Comparison of ENCODE assay signal across 21 cellular contexts in the genomic region with DNA sequence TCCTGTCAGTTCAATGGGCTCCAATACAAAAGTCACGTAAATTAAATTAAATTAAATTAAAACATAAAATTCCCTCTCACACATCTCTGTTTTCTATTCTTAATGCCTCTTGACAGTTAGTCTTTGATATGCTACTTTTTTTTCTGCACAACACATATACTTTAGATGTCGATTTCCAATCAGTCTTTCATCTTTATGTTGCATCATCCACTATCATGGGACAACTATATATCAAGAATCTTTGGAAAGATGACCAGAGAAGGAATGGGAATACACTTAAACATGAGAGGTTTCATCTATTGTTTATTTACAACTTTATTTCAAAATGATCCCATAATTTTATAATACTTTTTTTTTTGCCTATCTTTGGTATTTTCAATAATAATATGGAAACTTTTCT.
DNase-seq lines count a peak whose midpoint lies in the region; ATAC-seq, FAIRE-seq and TF ChIP-seq lines count a peak whose summit lies in the region.
"Had no signal": no experiment of that assay in that cellular context is flagged by ENCODE, and none has a peak within 500 bp of the region (broad histone marks: within the 10 kb centered on the region; RNA-seq: fewer than 3 reads in every experiment).

No MANE protein-coding gene starts in this region.

- no peak overlapping the region for H2BK120ac ChIP-seq in H9 (ENCODE audit: low read depth, low read length, poor library complexity, severe bottlenecking)

- DNase-seq in H9 (no peak), astrocyte (ENCODE audit: low read depth) (no peak), kidney (no peak), type B pancreatic cell (ENCODE audit: extremely low spot score, unreplicated experiment) (no peak), Right ventricle myocardium superior (no peak), COLO668 (lab: John Stamatoyannopoulos, UW; ENCODE audit: unreplicated experiment) (no peak), NCI-H2196 treated with DMSO at 0.1 percent for 48 hours (lab: John Stamatoyannopoulos, UW; ENCODE audit: unreplicated experiment) (no peak)
- DNase-seq: ACHN; C1 segment of cervical spinal cord; CD4-positive, CD25-positive, alpha-beta regulatory T cell; CD8-positive, alpha-beta memory T cell; GOT3; KBM-7 had no signal

- no peak overlapping the region for H3T11ph ChIP-seq in H9 (ENCODE audit: low read length)

- FAIRE-seq in astrocyte (lab: Jason Lieb, UNC) (no peak), kidney (lab: Jason Lieb, UNC) (peak; percentile 13)
- FAIRE-seq: A204.1, D721Med, G401.6, GM12891, GM18507 had no signal

- H3K27ac Mint-ChIP-seq in H9 (no peak overlapping the region), astrocyte (ENCODE audit: unreplicated experiment) (peak overlapping the region; percentile 79), type B pancreatic cell (peak overlapping the region; percentile 78)
- H3K27ac Mint-ChIP-seq: CD4-positive, CD25-positive, alpha-beta regulatory T cell; CD8-positive, alpha-beta memory T cell had no signal

- no peak overlapping the region for H2BK12ac ChIP-seq in H9 (ENCODE audit: insufficient read length, low read depth, low read length)

- no peak overlapping the region for H3K23ac ChIP-seq in H9 (ENCODE audit: insufficient read length, low read depth, low read length)

- no peak overlapping the region for H2BK20ac ChIP-seq in H9 (ENCODE audit: low read depth, low read length, poor library complexity, severe bottlenecking)

- H3K79me2 ChIP-seq in H9 (ENCODE audit: insufficient read depth, low read length) (no peaks in the 10 kb centered on the region), astrocyte (ENCODE audit: insufficient read depth, low read length) (no peaks in the 10 kb centered on the region)

- H3K79me1 ChIP-seq in H9 (ENCODE audit: insufficient read depth, low read depth, low read length, poor library complexity, severe bottlenecking) = no peaks in the 10 kb centered on the region

- H3K9me3 ChIP-seq in H9 (ENCODE audit: control insufficient read depth, low read depth, low read length) (no peaks in the 10 kb centered on the region), astrocyte (ENCODE audit: insufficient read depth, low read depth, low read length) (no peaks in the 10 kb centered on the region), kidney (ENCODE audit: control insufficient read depth in 1 of 2, low read length in 2 of 2) (no peaks in the 10 kb centered on the region)
- H3K9me3 ChIP-seq: BE2C, Caco-2, HAP-1 had no signal

- no peak for ATAC-seq in Right ventricle myocardium superior (ENCODE audit: poor library complexity)

- WGBS in H9 (ENCODE audit: extremely low coverage, insufficient read length, low lambda C conversion rate) = no CpG with 5 or more reads among the region's 2 CpGs

- H3K4me1 Mint-ChIP-seq in H9 (peaks cover 64 to 73% of the 10 kb centered on the region in 2 experiments), astrocyte (ENCODE audit: low read depth, unreplicated experiment) (peaks cover 33% of the 10 kb centered on the region), type B pancreatic cell (ENCODE audit: unreplicated experiment) (peaks cover 45% of the 10 kb centered on the region)
- H3K4me1 Mint-ChIP-seq: CD4-positive, CD25-positive, alpha-beta regulatory T cell; CD8-positive, alpha-beta memory T cell had no signal

- peaks cover 16% of the 10 kb centered on the region; the same call in 1 of the 2 replicates for H3K4me1 ChIP-seq in H9 (ENCODE audit: insufficient read depth, low read length)
- no peaks in the 10 kb centered on the region for H3K4me1 ChIP-seq in astrocyte (ENCODE audit: insufficient read depth, low read length)
- peaks cover 0 to 3% of the 10 kb centered on the region in 2 donors for H3K4me1 ChIP-seq in kidney (ENCODE audit: control insufficient read depth in 1 of 2, insufficient read depth in 1 of 2, low read depth in 1 of 2, low read length in 2 of 2)

- H3K23me2 ChIP-seq in H9 (ENCODE audit: insufficient read length, low read depth, low read length, poor library complexity, severe bottlenecking) = no peaks in the 10 kb centered on the region

- H3K14ac ChIP-seq in H9 (ENCODE audit: insufficient read depth, low read length) = no peak overlapping the region

- no peaks in the 10 kb centered on the region for H3K27me3 Mint-ChIP-seq in H9 (ENCODE audit: low read depth)
- H3K27me3 Mint-ChIP-seq in astrocyte (ENCODE audit: low read depth, unreplicated experiment) = peaks cover 7% of the 10 kb centered on the region
- H3K27me3 Mint-ChIP-seq in type B pancreatic cell = no peaks in the 10 kb centered on the region
- H3K27me3 Mint-ChIP-seq: CD4-positive, CD25-positive, alpha-beta regulatory T cell had no signal

- no peak overlapping the region for H2BK15ac ChIP-seq in H9 (ENCODE audit: low read depth, low read length)

- H4K20me1 ChIP-seq in H9 (ENCODE audit: control insufficient read depth, insufficient read depth, insufficient read length) (no peaks in the 10 kb centered on the region), astrocyte (ENCODE audit: insufficient read depth, low read length) (no peaks in the 10 kb centered on the region)

- H3K36me3 Mint-ChIP-seq in H9 (ENCODE audit: insufficient read depth in 1 of 3, low read depth in 3 of 3) (no peaks in the 10 kb centered on the region), astrocyte (ENCODE audit: low read depth, unreplicated experiment) (no peaks in the 10 kb centered on the region), type B pancreatic cell (peaks cover 3% of the 10 kb centered on the region)
- H3K36me3 Mint-ChIP-seq: CD4-positive, CD25-positive, alpha-beta regulatory T cell; CD8-positive, alpha-beta memory T cell had no signal

- H3K36me3 ChIP-seq in astrocyte (ENCODE audit: insufficient read depth, low read length) (no peaks in the 10 kb centered on the region), kidney (ENCODE audit: control insufficient read depth in 1 of 2, insufficient read depth in 2 of 2, low read length in 2 of 2) (no peaks in the 10 kb centered on the region)
- H3K36me3 ChIP-seq: BE2C, HAP-1 had no signal

- H3K4me3 ChIP-seq in astrocyte (ENCODE audit: insufficient read depth, low read depth, low read length) (no peak overlapping the region), kidney (ENCODE audit: low read length in 2 of 2) (no peak overlapping the region)
- H3K4me3 ChIP-seq: HAP-1 had no signal

- H3K9ac ChIP-seq in H9 (ENCODE audit: extremely low read depth, insufficient read length, low read length) (no peak overlapping the region), astrocyte (ENCODE audit: low read length) (no peak overlapping the region), kidney (ENCODE audit: low read length in 2 of 2) (no peak overlapping the region)

- H3K27ac ChIP-seq in H9 (ENCODE audit: insufficient read length, low read depth, low read length) (no peak overlapping the region), astrocyte (ENCODE audit: low read depth, low read length) (no peak overlapping the region), kidney (ENCODE audit: low read depth in 2 of 2, low read length in 2 of 2) (no peak overlapping the region)

- H2AFZ ChIP-seq in H9 (ENCODE audit: low read length) (no peak overlapping the region), astrocyte (ENCODE audit: low read depth, low read length) (no peak overlapping the region)

- intact Hi-C loops in kidney (cut with DNase I) (no loop called here), Right ventricle myocardium superior (cut with DNase I) (no loop called here)

- no peak overlapping the region for H2BK5ac ChIP-seq in H9 (ENCODE audit: insufficient read length, low read length)

- no peak overlapping the region for H4K5ac ChIP-seq in H9 (ENCODE audit: insufficient read length, low read depth, low read length)

- H3K4me2 ChIP-seq in H9 (ENCODE audit: insufficient read depth, insufficient read length, low read length) (peak overlapping the region; percentile 4), astrocyte (ENCODE audit: low read length) (no peak overlapping the region)

- H2AK5ac ChIP-seq in H9 (ENCODE audit: insufficient read length, low read length) = no peak overlapping the region

- H3K4me3 Mint-ChIP-seq in H9 (no peak overlapping the region), astrocyte (ENCODE audit: unreplicated experiment) (no peak overlapping the region), type B pancreatic cell (no peak overlapping the region)
- H3K4me3 Mint-ChIP-seq: CD4-positive, CD25-positive, alpha-beta regulatory T cell; CD8-positive, alpha-beta memory T cell had no signal

- H3K27me3 ChIP-seq in H9 (ENCODE audit: insufficient read depth, low read length) (no peaks in the 10 kb centered on the region), astrocyte (ENCODE audit: insufficient read depth, low read length) (no peaks in the 10 kb centered on the region)
- H3K27me3 ChIP-seq: BE2C had no signal

- H3K18ac ChIP-seq in H9 (ENCODE audit: insufficient read length, low read depth, low read length) = no peak overlapping the region

- no peak for TF ChIP-seq CTCF in H9 (conservative IDR thresholded peaks at IDR 0.05)
- TF ChIP-seq CTCF in astrocyte (IDR thresholded peaks at IDR 0.05; ENCODE audit: insufficient read depth, low read depth, low read length) = no peak
- no peak for TF ChIP-seq CTCF in kidney (IDR thresholded peaks at IDR 0.05; ENCODE audit: borderline replicate concordance, extremely low read depth, insufficient read depth)
- TF ChIP-seq CTCF in type B pancreatic cell (conservative IDR thresholded peaks at IDR 0.05) = no peak

- no peak overlapping the region for H4K91ac ChIP-seq in H9 (ENCODE audit: insufficient read length, low read depth, low read length)

- no peak overlapping the region for H3K4ac ChIP-seq in H9 (ENCODE audit: low read depth, low read length)

- H3K56ac ChIP-seq in H9 (ENCODE audit: insufficient read length, low read depth, low read length) = no peak overlapping the region

- no peak overlapping the region for H4K8ac ChIP-seq in H9 (replicated peaks; ENCODE audit: insufficient read length, low read depth, low read length)

- no peaks in the 10 kb centered on the region for H3K9me3 Mint-ChIP-seq in H9
- H3K9me3 Mint-ChIP-seq in astrocyte (ENCODE audit: unreplicated experiment) = no peaks in the 10 kb centered on the region
- H3K9me3 Mint-ChIP-seq in type B pancreatic cell = peaks cover 5% of the 10 kb centered on the region

Comparison
In these comparisons a context has a peak if more than half of its experiments do, and no peak if none do; other contexts are left out.
1. H3K27ac Mint-ChIP-seq: peak in astrocyte (single experiment) and type B pancreatic cell (single experiment); none in H9 (0 of 3).